In the genomic region with DNA sequence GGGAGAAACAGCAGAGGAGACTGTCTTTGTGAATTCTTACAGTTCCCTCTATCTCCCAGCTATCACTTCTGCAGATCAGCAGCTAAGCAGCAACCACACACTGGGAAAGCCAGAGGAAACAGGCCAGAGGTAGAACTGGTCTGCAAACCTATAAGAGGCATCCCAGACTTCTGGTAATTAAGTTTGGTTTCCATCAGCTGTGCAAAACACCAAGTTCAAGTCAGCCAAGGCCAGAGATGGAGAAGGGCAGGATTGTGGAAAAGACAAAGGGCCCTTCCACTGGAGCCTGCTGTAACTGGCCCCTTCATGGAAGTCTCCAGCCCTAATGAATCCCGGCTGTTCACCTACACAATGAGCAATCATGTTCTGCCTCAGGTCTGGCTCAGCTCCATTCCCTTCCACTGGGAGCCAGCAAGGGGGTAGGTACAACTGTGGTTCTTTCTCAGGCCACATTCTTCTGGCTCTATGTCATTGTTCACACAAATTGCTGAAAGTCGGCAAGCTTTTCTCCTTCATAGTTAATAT, we compare ENCODE assay signal across 15 cellular contexts. TPM values are rescaled to one million over a fixed set of nuclear protein-coding genes. Genes with fewer than 3 reads are reported as not detected.
A peak's percentile ranks its signal among the peaks of the same experiment; 100 is the strongest.
DNase-seq lines count a peak whose midpoint lies in the region; ATAC-seq and TF ChIP-seq lines count a peak whose summit lies in the region.
"Had no signal": no experiment of that assay in that cellular context is flagged by ENCODE, and none has a peak within 500 bp of the region (broad histone marks: within the 10 kb centered on the region; RNA-seq: fewer than 3 reads in every experiment).

No MANE protein-coding gene starts in this region.

- H3K9ac ChIP-seq in neuronal stem cell (ENCODE audit: low read depth, low read length, poor library complexity): no peak overlapping the region

- no peak overlapping the region for H2BK12ac ChIP-seq in neuronal stem cell (ENCODE audit: low read length)

- H2BK5ac ChIP-seq in neuronal stem cell (ENCODE audit: low read length): no peak overlapping the region

- no peak overlapping the region for H3K27ac Mint-ChIP-seq in CD4-positive, alpha-beta memory T cell
- H3K27ac Mint-ChIP-seq: stimulated activated naive CD8-positive, alpha-beta T cell treated with anti-CD3 and anti-CD28 coated beads, Interleukin-15, Interleukin-2, amounts not matched to agents 100 ng/mL and 50 ng/mL, for 24 hours had no signal

- no peaks in the 10 kb centered on the region for H3K27me3 ChIP-seq in thoracic aorta (replicated peaks; ENCODE audit: insufficient read depth)
- peaks cover 0 to 45% (median 0%) of the 10 kb centered on the region in 3 experiments for H3K27me3 ChIP-seq in neuronal stem cell (ENCODE audit: control insufficient read depth in 3 of 3, insufficient read depth in 3 of 3, low read depth in 1 of 3, low read length in 3 of 3)
- H3K27me3 ChIP-seq in CD4-positive, alpha-beta memory T cell (ENCODE audit: insufficient read depth, low read length): peaks cover 20% of the 10 kb centered on the region

- H2AK5ac ChIP-seq in neuronal stem cell (ENCODE audit: low read depth, low read length): no peak overlapping the region

- H3K4me1 ChIP-seq in thoracic aorta (ENCODE audit: control insufficient read depth in 1 of 2, low read depth in 2 of 2) (peaks cover 10 to 30% of the 10 kb centered on the region in 2 donors), neuronal stem cell (ENCODE audit: control insufficient read depth in 2 of 2, insufficient read depth in 1 of 2, low read depth in 1 of 2, low read length in 2 of 2) (peaks cover 0 to 4% of the 10 kb centered on the region in 2 donors)
- no peaks in the 10 kb centered on the region for H3K4me1 ChIP-seq in CD4-positive, alpha-beta memory T cell (ENCODE audit: insufficient read depth, low read length)

- no peak overlapping the region for H2BK120ac ChIP-seq in neuronal stem cell (ENCODE audit: low read depth, low read length)

- no peak overlapping the region for H3K23ac ChIP-seq in neuronal stem cell (ENCODE audit: low read depth, low read length, poor library complexity)

- H3K36me3 ChIP-seq in thoracic aorta (no peaks in the 10 kb centered on the region), neuronal stem cell (replicated peaks in 1 of 2; ENCODE audit: control insufficient read depth in 2 of 2, insufficient read depth in 2 of 2, low read length in 2 of 2) (no peaks in the 10 kb centered on the region)
- H3K36me3 ChIP-seq in CD4-positive, alpha-beta memory T cell (ENCODE audit: insufficient read depth, low read length): no peaks in the 10 kb centered on the region
- H3K36me3 ChIP-seq: esophagus squamous epithelium had no signal

- H3K4me2 ChIP-seq in neuronal stem cell (ENCODE audit: insufficient read depth, low read length, poor library complexity, severe bottlenecking): no peak overlapping the region

- ATAC-seq in left ventricle myocardium superior (peak; percentile 59), thoracic aorta (ENCODE audit: insufficient number of reproducible peaks, low FRiP score, low read depth) (no peak), GM21526 (IDR thresholded peaks at IDR 0.05; ENCODE audit: low FRiP score, unreplicated experiment) (no peak)

- H3K14ac ChIP-seq in neuronal stem cell (ENCODE audit: low read length): no peak overlapping the region

- H3K4me3 Mint-ChIP-seq in CD4-positive, alpha-beta memory T cell: no peak overlapping the region
- H3K4me3 Mint-ChIP-seq: stimulated activated naive CD8-positive, alpha-beta T cell treated with anti-CD3 and anti-CD28 coated beads, Interleukin-15, Interleukin-2, amounts not matched to agents 100 ng/mL and 50 ng/mL, for 24 hours had no signal

- DNase-seq in HCEC 1CT (peak; percentile 89), amniotic stem cell (lab: John Stamatoyannopoulos, UW) (peak; percentile 53), left ventricle myocardium superior (peak; percentile 49), thoracic aorta (ENCODE audit: low spot score) (peak; percentile 21), neuronal stem cell (ENCODE audit: low spot score) (no peak), NCI-H128 (lab: John Stamatoyannopoulos, UW; ENCODE audit: unreplicated experiment) (no peak)
- DNase-seq in CD4-positive, alpha-beta memory T cell: no peak
- DNase-seq: DMS79, esophagus squamous epithelium, midbrain, NCI-H2171 treated with DMSO at 0.1 percent for 48 hours, SW 1271 had no signal

- H2AFZ ChIP-seq in neuronal stem cell (ENCODE audit: low read length): no peak overlapping the region

- no peak overlapping the region for H4K91ac ChIP-seq in neuronal stem cell (ENCODE audit: low read depth, low read length, poor library complexity)

- H3K27me3 Mint-ChIP-seq in CD4-positive, alpha-beta memory T cell: peaks cover 30 to 38% of the 10 kb centered on the region in 2 donors

- H3K9me3 ChIP-seq in thoracic aorta: no peaks in the 10 kb centered on the region
- no peaks in the 10 kb centered on the region for H3K9me3 ChIP-seq in neuronal stem cell (replicated peaks in 1 of 2; ENCODE audit: control insufficient read depth in 2 of 2, insufficient read depth in 1 of 2, low read depth in 1 of 2, low read length in 2 of 2)
- H3K9me3 ChIP-seq in CD4-positive, alpha-beta memory T cell (ENCODE audit: control insufficient read depth in 1 of 2, low read length in 2 of 2): no peaks in the 10 kb centered on the region
- H3K9me3 ChIP-seq: esophagus squamous epithelium had no signal

- no peaks in the 10 kb centered on the region for H3K79me1 ChIP-seq in neuronal stem cell (ENCODE audit: low read depth, low read length)

- H4K8ac ChIP-seq in neuronal stem cell (ENCODE audit: low read depth, low read length): no peak overlapping the region

- no CpG with 5 or more reads among the region's 2 CpGs for WGBS in neuronal stem cell (ENCODE audit: extremely low coverage in 2 of 2, insufficient read length in 2 of 2, insufficient replicate concordance in 1 of 2), 2 donors

- no peaks in the 10 kb centered on the region for H3K9me3 Mint-ChIP-seq in CD4-positive, alpha-beta memory T cell
- H3K9me3 Mint-ChIP-seq: stimulated activated naive CD8-positive, alpha-beta T cell treated with anti-CD3 and anti-CD28 coated beads, Interleukin-15, Interleukin-2, amounts not matched to agents 100 ng/mL and 50 ng/mL, for 24 hours had no signal

- peaks cover 0 to 5% (median 4%) of the 10 kb centered on the region in 4 donors for H3K4me1 Mint-ChIP-seq in CD4-positive, alpha-beta memory T cell

- no peak overlapping the region for H3K4me3 ChIP-seq in thoracic aorta
- no peak overlapping the region for H3K4me3 ChIP-seq in neuronal stem cell (ENCODE audit: low read length in 2 of 2)
- H3K4me3 ChIP-seq in CD4-positive, alpha-beta memory T cell (ENCODE audit: low read length in 2 of 2): no peak overlapping the region
- H3K4me3 ChIP-seq: esophagus squamous epithelium had no signal

- CTCF ChIA-PET in CD4-positive, alpha-beta memory T cell (lab: Charles Lee; ENCODE audit: partially characterized antibody): no interaction called here

- POLR2A ChIA-PET in CD4-positive, alpha-beta memory T cell (lab: Charles Lee; ENCODE audit: partially characterized antibody): no interaction called here

- H3K18ac ChIP-seq in neuronal stem cell (ENCODE audit: low read length): no peak overlapping the region

- H3K4ac ChIP-seq in neuronal stem cell (ENCODE audit: low read length): no peak overlapping the region

- H3K36me3 Mint-ChIP-seq in CD4-positive, alpha-beta memory T cell: no peaks in the 10 kb centered on the region

- TF ChIP-seq CTCF in thoracic aorta (IDR thresholded peaks at IDR 0.05): no peak

- H2BK15ac ChIP-seq in neuronal stem cell (ENCODE audit: low read length): no peak overlapping the region

- peak overlapping the region in 1 of 2 donors; percentile 16 for H3K27ac ChIP-seq in thoracic aorta
- H3K27ac ChIP-seq in neuronal stem cell (replicated peaks; ENCODE audit: low read length): no peak overlapping the region
- H3K27ac ChIP-seq in CD4-positive, alpha-beta memory T cell (ENCODE audit: low read depth, low read length): no peak overlapping the region
- H3K27ac ChIP-seq: esophagus squamous epithelium had no signal

- intact Hi-C loops in left ventricle myocardium superior (cut with micrococcal nuclease): no loop called here
- intact Hi-C loops in CD4-positive, alpha-beta memory T cell (cut with micrococcal nuclease): no loop called here

RNA-seq across cellular contexts. Expression of gene PAMR1, which starts 4.6 kb away (rescaled TPM):
- 12.4 TPM for total RNA-seq in left ventricle myocardium superior
- total RNA-seq in thoracic aorta: 1 to 10 TPM in 1 of 2 donors, not detected in 1; 4.3 TPM
- polyA plus RNA-seq in neuronal stem cell (2013, experiment 1 of 2): 51.9 TPM
- polyA plus RNA-seq in neuronal stem cell (2013, experiment 2 of 2): 50.1 TPM
- not detected for total RNA-seq in CD4-positive, alpha-beta memory T cell
- not detected for polyA plus RNA-seq in CD4-positive, alpha-beta memory T cell
- total RNA-seq: activated CD8-positive, alpha-beta memory T cell treated with anti-CD3 and anti-CD28 coated beads for 36 hours had no signal

Comparison
In these comparisons a context has a peak if more than half of its experiments do, and no peak if none do; other contexts are left out.
1. DNase-seq: peak in HCEC 1CT (single experiment), amniotic stem cell (single experiment), left ventricle myocardium superior (single experiment) and thoracic aorta (single experiment); none in neuronal stem cell (single experiment), NCI-H128 (single experiment) and CD4-positive, alpha-beta memory T cell (0 of 5).